In the genomic region with DNA sequence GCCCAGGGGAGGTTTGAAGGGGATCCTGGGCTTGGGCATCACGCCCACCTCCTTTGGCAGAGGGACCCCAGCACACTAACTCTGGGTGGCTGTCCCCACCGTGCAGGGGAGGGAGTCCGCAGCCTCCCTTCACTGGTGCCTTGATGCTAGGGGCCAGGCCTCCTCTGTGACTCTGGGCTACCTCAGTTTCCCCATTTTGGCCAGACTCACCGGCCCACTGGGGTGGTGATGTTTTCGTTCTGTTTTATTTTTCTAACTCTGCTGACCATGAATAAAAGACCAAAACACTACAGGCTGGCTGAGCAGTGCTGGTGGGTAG, we compare ENCODE assay signal across 9 cellular contexts. TPM values are rescaled to one million over a fixed set of nuclear protein-coding genes. Genes with fewer than 3 reads are reported as not detected.
A peak's percentile ranks its signal among the peaks of the same experiment; 100 is the strongest.
DNase-seq lines count a peak whose midpoint lies in the region; ATAC-seq and TF ChIP-seq lines count a peak whose summit lies in the region.
"Had no signal": no experiment of that assay in that cellular context is flagged by ENCODE, and none has a peak within 500 bp of the region (broad histone marks: within the 10 kb centered on the region; RNA-seq: fewer than 3 reads in every experiment).

No MANE protein-coding gene starts in this region.

- TF ChIP-seq CTCF in AG09309 (IDR thresholded peaks at IDR 0.05; ENCODE audit: control insufficient read depth, insufficient read depth, low read depth, low read length, missing control alignments) = no peak

- no peaks in the 10 kb centered on the region for H3K36me3 Mint-ChIP-seq in IgD-negative memory B cell
- peaks cover 0 to 33% (median 5%) of the 10 kb centered on the region in 3 donors for H3K36me3 Mint-ChIP-seq in naive thymus-derived CD8-positive, alpha-beta T cell

- peaks cover 0 to 5% (median 5%) of the 10 kb centered on the region in 3 donors for H3K4me1 Mint-ChIP-seq in IgD-negative memory B cell
- peaks cover 2 to 20% (median 17%) of the 10 kb centered on the region in 4 donors for H3K4me1 Mint-ChIP-seq in naive thymus-derived CD8-positive, alpha-beta T cell

- DNase-seq in AG09309 (ENCODE audit: low read depth) (no peak), Kasumi-1 (lab: John Stamatoyannopoulos, UW) (no peak), activated gamma-delta T cell (lab: John Stamatoyannopoulos, UW) (no peak), NCI-H524 (lab: John Stamatoyannopoulos, UW) (no peak)
- DNase-seq in naive thymus-derived CD8-positive, alpha-beta T cell = peak in 1 of 10 donors; percentile 7
- DNase-seq: NCI-H187 had no signal

- ATAC-seq in naive thymus-derived CD8-positive, alpha-beta T cell = no peak
- no peak for ATAC-seq in HG02623 (IDR thresholded peaks at IDR 0.05; ENCODE audit: unreplicated experiment)

- H3K27ac ChIP-seq in cingulate gyrus (ENCODE audit: low read depth, low read length) = peak overlapping the region; percentile 97

- POLR2A ChIA-PET in naive thymus-derived CD8-positive, alpha-beta T cell (lab: Charles Lee) = interaction anchor here (0.9 to 1.5 kb wide), 5 partner anchors 9 to 23 kb away, joined by 3 to 6 read pairs (median 3); a partner anchor contains a TSS

- no peaks in the 10 kb centered on the region for H3K27me3 Mint-ChIP-seq in IgD-negative memory B cell
- no peaks in the 10 kb centered on the region for H3K27me3 Mint-ChIP-seq in naive thymus-derived CD8-positive, alpha-beta T cell

- H3K4me3 ChIP-seq in AG09309 (ENCODE audit: control insufficient read depth, low read depth, low read length) = peak overlapping the region; percentile 92

- no peaks in the 10 kb centered on the region for H3K9me3 Mint-ChIP-seq in IgD-negative memory B cell
- H3K9me3 Mint-ChIP-seq in naive thymus-derived CD8-positive, alpha-beta T cell = no peaks in the 10 kb centered on the region

- peak overlapping the region in 3 of 4 donors; percentile 56 to 95 (median 86) for H3K4me3 Mint-ChIP-seq in IgD-negative memory B cell
- H3K4me3 Mint-ChIP-seq in naive thymus-derived CD8-positive, alpha-beta T cell = peak overlapping the region; percentile 68 to 87 (median 78)

- no peak overlapping the region for H3K27ac Mint-ChIP-seq in IgD-negative memory B cell
- H3K27ac Mint-ChIP-seq in naive thymus-derived CD8-positive, alpha-beta T cell = peak overlapping the region; percentile 66 to 95 (median 90)

RNA-seq across cellular contexts. Expression of a gene that starts 0.5 kb away (rescaled TPM):
- 4.6 TPM for polyA plus RNA-seq in IgD-negative memory B cell
- total RNA-seq in naive thymus-derived CD8-positive, alpha-beta T cell = 10 to 100 TPM; 14.3 to 16.2 TPM
- 1 to 10 TPM; 3.4 to 6.0 (median 4.9) TPM for polyA plus RNA-seq in naive thymus-derived CD8-positive, alpha-beta T cell

RNA-seq across cellular contexts. Expression of a gene that starts 8.2 kb away (rescaled TPM):
- 79.7 TPM for polyA plus RNA-seq in IgD-negative memory B cell
- 100 to 1,000 TPM; 263 to 267 TPM for total RNA-seq in naive thymus-derived CD8-positive, alpha-beta T cell
- polyA plus RNA-seq in naive thymus-derived CD8-positive, alpha-beta T cell = 10 to 100 TPM; 51.1 to 69.4 (median 63.2) TPM

RNA-seq across cellular contexts. Expression of a gene that starts 14.2 kb away (rescaled TPM):
- 11.4 TPM for polyA plus RNA-seq in IgD-negative memory B cell
- total RNA-seq in naive thymus-derived CD8-positive, alpha-beta T cell = 10 to 100 TPM; 66.9 to 74.7 TPM
- polyA plus RNA-seq in naive thymus-derived CD8-positive, alpha-beta T cell = 1 to 10 TPM; 6.8 to 9.4 (median 8.0) TPM

RNA-seq across cellular contexts. Expression of a gene that starts 22.8 kb away (rescaled TPM):
- polyA plus RNA-seq in IgD-negative memory B cell = 2.5 TPM
- 10 to 100 TPM in 1 of 2 experiments, 1 to 10 TPM in 1; 6.5 to 10.9 TPM for total RNA-seq in naive thymus-derived CD8-positive, alpha-beta T cell
- polyA plus RNA-seq in naive thymus-derived CD8-positive, alpha-beta T cell = 1 to 10 TPM; 1.1 to 2.7 (median 1.7) TPM

RNA-seq across cellular contexts. Expression of a gene that starts 29.0 kb away (rescaled TPM):
- not detected for polyA plus RNA-seq in IgD-negative memory B cell
- under 1 TPM; 0.19 to 0.52 TPM for total RNA-seq in naive thymus-derived CD8-positive, alpha-beta T cell
- polyA plus RNA-seq in naive thymus-derived CD8-positive, alpha-beta T cell = not detected

Comparison
In these comparisons a context has a peak if more than half of its experiments do, and no peak if none do; other contexts are left out.
1. H3K27ac Mint-ChIP-seq: peak in naive thymus-derived CD8-positive, alpha-beta T cell (10 of 10); none in IgD-negative memory B cell (0 of 3).